ENCODE assay signal across 8 cellular contexts in genomic region chr6:33324139-33324538, GRCh38. TPM values are rescaled to one million over a fixed set of nuclear protein-coding genes. Genes with fewer than 3 reads are reported as not detected.
DNase-seq lines count a peak whose midpoint lies in the region; ATAC-seq, FAIRE-seq and TF ChIP-seq lines count a peak whose summit lies in the region.

No MANE protein-coding gene starts in this region.

- H3K4ac ChIP-seq in IMR-90 (ENCODE audit: low read depth, low read length): no peak overlapping the region

- H3K4me3 ChIP-seq in IMR-90 (ENCODE audit: insufficient read depth, low read depth, low read length): no peak overlapping the region
- peak overlapping the region; percentile 80 for H3K4me3 ChIP-seq in GM12878

- H3K9me3 Mint-ChIP-seq in natural killer cell: no peaks in the 10 kb centered on the region

- peaks cover 6% of the 10 kb centered on the region for H4K20me1 ChIP-seq in IMR-90 (ENCODE audit: insufficient read depth, low read length)
- H4K20me1 ChIP-seq in GM12878 (ENCODE audit: control insufficient read depth, insufficient read depth): 0 out of 2 replicates have a peak, but pooled peaks cover 3% of the 10 kb centered on the region

- in situ Hi-C loops in IMR-90 (cut with MboI; ENCODE audit: low sequenced_read_pairs) (no loop called here), GM12878 (cut with MboI) (no loop called here)

- no peak overlapping the region for H4K91ac ChIP-seq in IMR-90 (ENCODE audit: insufficient read depth, low read depth, low read length)

- SMC1A ChIA-PET in GM12878 (lab: Charles Lee; ENCODE audit: uncharacterized antibody, unreplicated experiment): interaction anchor here (0.6 to 2.0 kb wide), 4 partner anchors 9 to 1136 kb away, joined by 3 to 7 read pairs (median 3); no protein-coding TSS in a partner anchor

- no peak for TF ChIP-seq POLR2A in IMR-90 (IDR thresholded peaks at IDR 0.05; ENCODE audit: low read depth, low read length)
- no peak for TF ChIP-seq POLR2A in GM12878 (IDR thresholded peaks at IDR 0.05; ENCODE audit: low read depth, low read length)

- no peak overlapping the region for H2AK9ac ChIP-seq in IMR-90 (replicated peaks; ENCODE audit: low read depth, low read length, poor library complexity)

- RAD21 ChIA-PET in GM12878 (lab: Charles Lee; ENCODE audit: unreplicated experiment): interaction anchor here (1.1 to 1.2 kb wide), 2 partner anchors 25 to 76 kb away, joined by 3 to 4 read pairs; no protein-coding TSS in a partner anchor

- no peak overlapping the region for H3K56ac ChIP-seq in IMR-90 (ENCODE audit: extremely low read depth, insufficient read depth, low read length)

- dilution Hi-C loops in IMR-90 (cut with HindIII; ENCODE audit: low sequenced_read_pairs, unreplicated experiment): no loop called here

- H3K9ac ChIP-seq in IMR-90 (ENCODE audit: low read depth, low read length): no peak overlapping the region
- peak overlapping the region; percentile 82 for H3K9ac ChIP-seq in GM12878 (ENCODE audit: control insufficient read depth, insufficient read depth, low read length)

- no peak overlapping the region for H2BK5ac ChIP-seq in IMR-90 (ENCODE audit: low read depth, low read length, poor library complexity, severe bottlenecking)

- no peak overlapping the region for H3K14ac ChIP-seq in IMR-90 (replicated peaks; ENCODE audit: low read depth, low read length)

- CTCF ChIA-PET in IMR-90 (lab: Yijun Ruan, JAX): no interaction called here
- CTCF ChIA-PET in GM12878 (lab: Yijun Ruan, JAX): interaction anchor here (1.2 to 1.7 kb wide), 2 partner anchors 67 to 358 kb away, joined by 3 to 7 read pairs; no protein-coding TSS in a partner anchor

- peak overlapping the region; percentile 99 for H3K4me3 Mint-ChIP-seq in natural killer cell

- POLR2A ChIA-PET in IMR-90 (lab: Charles Lee; ENCODE audit: unreplicated experiment) (no interaction called here), GM12878 (lab: Charles Lee) (interaction anchor here (0.6 to 1.5 kb wide), 7 partner anchors 12 to 301 kb away, joined by 3 to 7 read pairs (median 4); partner anchors contain the start of gene CUTA)

- peaks cover 44 to 51% of the 10 kb centered on the region in 2 donors for H3K4me1 Mint-ChIP-seq in natural killer cell

- FAIRE-seq in GM12878 (lab: Jason Lieb, UNC): peak; percentile 49

- H3K4me1 ChIP-seq in IMR-90 (ENCODE audit: control insufficient read depth, insufficient read depth, low read length) (peaks cover 26% of the 10 kb centered on the region), GM12878 (ENCODE audit: control insufficient read depth, insufficient read depth, low read length) (peaks cover 9% of the 10 kb centered on the region)

- H2BK120ac ChIP-seq in IMR-90 (ENCODE audit: low read depth, low read length): no peak overlapping the region

- H3K36me3 ChIP-seq in IMR-90 (ENCODE audit: control insufficient read depth, insufficient read depth, low read length) (peaks cover 19% of the 10 kb centered on the region), GM12878 (ENCODE audit: control insufficient read depth in 2 of 2, insufficient read depth in 2 of 2, low read length in 1 of 2) (peaks cover 7 to 11% of the 10 kb centered on the region in 2 experiments; a peak in 3 of 4 replicates)

- peak overlapping the region; percentile 98 for H3K27ac Mint-ChIP-seq in natural killer cell

- no CpG with 5 or more reads among the region's 7 CpGs for WGBS in IMR-90 (ENCODE audit: extremely low coverage in 2 of 2, insufficient read length in 1 of 2), 2 experiments
- WGBS in GM12878 (ENCODE audit: insufficient coverage, insufficient replicate concordance, low lambda C conversion rate, missing lambda C conversion rate): under 1% methylated on average over 7 of the region's 7 CpGs

- no peak for ATAC-seq in IMR-90 (ENCODE audit: low read depth)
- ATAC-seq in GM12878: no peak
- ATAC-seq in natural killer cell: no peak
- ATAC-seq in GM19467 (IDR thresholded peaks at IDR 0.05; ENCODE audit: unreplicated experiment): no peak

- H4K5ac ChIP-seq in IMR-90 (ENCODE audit: low read depth, low read length): no peak overlapping the region

- TF ChIP-seq CTCF in IMR-90 (conservative IDR thresholded peaks at IDR 0.05; ENCODE audit: low read depth, low read length) (no peak), GM12878 (IDR thresholded peaks at IDR 0.05 in 2 of 3, conservative IDR thresholded peaks at IDR 0.05 in 1 of 3; ENCODE audit: control insufficient read depth in 2 of 3, extremely low read depth in 1 of 3, insufficient read depth in 1 of 3, low read depth in 3 of 3, low read length in 3 of 3) (no peak), natural killer cell (IDR thresholded peaks at IDR 0.05) (no peak)

- peak; percentile 36 for DNase-seq in CD1c-positive myeloid dendritic cell (ENCODE audit: extremely low spot score)
- no peak for DNase-seq in IMR-90
- DNase-seq in GM12878 (ENCODE audit: low read depth, low spot score): no peak
- DNase-seq in natural killer cell: no peak
- DNase-seq in iPS-NIHi7 (ENCODE audit: extremely low spot score): no peak
- DNase-seq in foreskin melanocyte: no peak
- no peak for DNase-seq in kidney glomerular epithelial cell (lab: John Stamatoyannopoulos, UW)

- H3K27me3 ChIP-seq in IMR-90 (ENCODE audit: control insufficient read depth, insufficient read depth, low read length): no peaks in the 10 kb centered on the region
- H3K27me3 ChIP-seq in GM12878 (replicated peaks in 1 of 2; ENCODE audit: control insufficient read depth in 2 of 2, insufficient read depth in 2 of 2, low read length in 1 of 2): no peaks in the 10 kb centered on the region

- H3K9me3 ChIP-seq in IMR-90 (ENCODE audit: control insufficient read depth, insufficient read depth, low read length) (no peaks in the 10 kb centered on the region), GM12878 (replicated peaks; ENCODE audit: control insufficient read depth, insufficient read depth, low read length) (no peaks in the 10 kb centered on the region)

- H3K27ac ChIP-seq in IMR-90 (ENCODE audit: insufficient read depth, low read length) (no peak overlapping the region), GM12878 (ENCODE audit: control insufficient read depth, insufficient read depth) (peak overlapping the region; percentile 83)

- no peak overlapping the region for H2AK5ac ChIP-seq in IMR-90 (ENCODE audit: low read depth, low read length)

- H2BK20ac ChIP-seq in IMR-90 (ENCODE audit: low read depth, low read length): no peak overlapping the region

- H3K27me3 Mint-ChIP-seq in natural killer cell (ENCODE audit: low read depth in 2 of 2): no peaks in the 10 kb centered on the region

- peaks cover 13% of the 10 kb centered on the region for H3K36me3 Mint-ChIP-seq in natural killer cell

- H3K9me1 ChIP-seq in IMR-90 (ENCODE audit: insufficient read depth, low read length): peaks cover 17% of the 10 kb centered on the region

- no peak overlapping the region for H3K18ac ChIP-seq in IMR-90 (ENCODE audit: low read depth, low read length)

- no TSS peak for BruUV-seq in IMR-90 (replicated peaks; lab: Mats Ljungman, UMichigan)
- BruUV-seq in GM12878 (replicated peaks; lab: Mats Ljungman, UMichigan): no TSS peak

- no peak for TF ChIP-seq EP300 in GM12878 (IDR thresholded peaks at IDR 0.05; ENCODE audit: borderline replicate concordance in 1 of 2, control insufficient read depth in 1 of 2, low read depth in 2 of 2, low read length in 2 of 2)

- H3K4me2 ChIP-seq in IMR-90 (ENCODE audit: low read depth, low read length) (0 out of 2 replicates have a peak overlapping the region, but pooled peaks have one; percentile 79), GM12878 (ENCODE audit: control insufficient read depth, insufficient read depth) (peak overlapping the region; percentile 79)

- no peak overlapping the region for H3K23ac ChIP-seq in IMR-90 (ENCODE audit: low read depth, low read length)

- intact Hi-C loops in IMR-90 (cut with micrococcal nuclease): no loop called here
- intact Hi-C loops in GM12878 (cut with micrococcal nuclease; ENCODE audit: unreplicated experiment): no loop called here
- intact Hi-C loops in natural killer cell (cut with micrococcal nuclease): no loop called here

- H2AFZ ChIP-seq in IMR-90 (replicated peaks; ENCODE audit: low read length, poor library complexity) (no peak overlapping the region), GM12878 (ENCODE audit: control insufficient read depth, low read depth, low read length) (peak overlapping the region; percentile 82)

- no peak overlapping the region for H2BK15ac ChIP-seq in IMR-90 (ENCODE audit: low read depth, low read length)

- H3K79me2 ChIP-seq in GM12878 (ENCODE audit: control insufficient read depth, insufficient read depth, low read length): peaks cover 29% of the 10 kb centered on the region

- TF ChIP-seq RAD21 in IMR-90 (IDR thresholded peaks at IDR 0.05; ENCODE audit: low read length): no peak
- TF ChIP-seq RAD21 in GM12878 (IDR thresholded peaks at IDR 0.05; ENCODE audit: insufficient read depth, low read depth, low read length): no peak

- H4K8ac ChIP-seq in IMR-90 (ENCODE audit: low read depth in 2 of 2, low read length in 2 of 2): no peak overlapping the region; a peak in 1 of 4 replicates

- peaks cover 19 to 32% of the 10 kb centered on the region in 2 experiments for H3K79me1 ChIP-seq in IMR-90 (ENCODE audit: low read depth in 1 of 2, low read length in 2 of 2)

RNA-seq across cellular contexts. Expression of gene DAXX, which starts 1.4 kb away (rescaled TPM):
- total RNA-seq in IMR-90 (2012; rRNA removed) (77.8 and 92.2 TPM in 2 replicates), GM12878 (2014; rRNA removed) (57.0 and 65.9 TPM in 2 replicates), GM12878 (2014; rRNA removed; fragmentation: Illumina TruSeq; extraction: Trizol) (43.6 and 49.6 TPM in 2 replicates), GM12878 (2021) (55.8 and 57.6 TPM in 2 replicates), natural killer cell (10 to 100 TPM; 50.7 to 76.7 (median 51.6) TPM)
- polyA plus RNA-seq in IMR-90 (2012; rRNA removed) (75.9 and 87.2 TPM in 2 replicates), GM12878 (2011; rRNA removed) (13.0 and 24.2 TPM in 2 replicates), GM12878 (2014; fragmentation: Illumina TruSeq; extraction: Trizol) (72.6 and 74.4 TPM in 2 replicates), GM12878 (2014; fragmentation: Nextera tagmentation; extraction: Ambion mirVana) (10 to 100 TPM; 30.3 to 56.8 TPM), GM12878 (2014; rRNA removed) (40.2 and 56.0 TPM in 2 replicates), GM12878 (2016; fragmentation: Nextera tagmentation; extraction: Ambion mirVana) (100 to 1,000 TPM in 1 of 2 experiments, 10 to 100 TPM in 1; 83.1 to 100 TPM)
- 43.8 and 49.9 TPM in 2 replicates for polyA plus RNA-seq in IMR-90 (2012; cell fraction: cytosol; rRNA removed)
- 62.3 and 79.7 TPM in 2 replicates for polyA plus RNA-seq in IMR-90 (2012; cell fraction: nucleus; rRNA removed; ENCODE audit: low replicate concordance)
- 19.1 and 32.6 TPM in 2 replicates for total RNA-seq in GM12878 (2013; cell fraction: nucleolus; rRNA removed)
- 27.1 TPM for polyA plus RNA-seq in GM12878 (2011; ENCODE audit: low read depth)
- 20.2 and 23.6 TPM in 2 replicates for polyA plus RNA-seq in GM12878 (2011; cell fraction: cytosol; rRNA removed)
- 67.0 and 76.3 TPM in 2 replicates for polyA plus RNA-seq in GM12878 (2011; cell fraction: nucleus; rRNA removed)
- polyA plus RNA-seq in GM12878 (2012): 46.1 and 71.7 TPM in 2 replicates
- polyA minus RNA-seq in GM12878 (2011; rRNA and poly(A)+ RNA removed): 9.0 and 10.3 TPM in 2 replicates
- 6.8 and 7.2 TPM in 2 replicates for polyA minus RNA-seq in GM12878 (2011; cell fraction: cytosol; rRNA and poly(A)+ RNA removed)
- 21.2 and 31.3 TPM in 2 replicates for polyA minus RNA-seq in GM12878 (2011; cell fraction: nucleus; rRNA and poly(A)+ RNA removed)

RNA-seq across cellular contexts. Expression of gene ZBTB22, which starts 6.6 kb away (rescaled TPM):
- total RNA-seq in IMR-90 (2012; rRNA removed) (5.8 and 6.8 TPM in 2 replicates), GM12878 (2014; rRNA removed) (8.9 and 9.3 TPM in 2 replicates), GM12878 (2014; rRNA removed; fragmentation: Illumina TruSeq; extraction: Trizol) (5.9 and 6.2 TPM in 2 replicates), GM12878 (2021) (9.7 and 12.0 TPM in 2 replicates), natural killer cell (10 to 100 TPM; 20.4 to 34.0 (median 25.9) TPM)
- polyA plus RNA-seq in IMR-90 (2012; rRNA removed) (12.7 and 13.0 TPM in 2 replicates), GM12878 (2011; rRNA removed) (3.2 and 5.1 TPM in 2 replicates), GM12878 (2014; fragmentation: Illumina TruSeq; extraction: Trizol) (3.8 and 4.4 TPM in 2 replicates), GM12878 (2014; fragmentation: Nextera tagmentation; extraction: Ambion mirVana) (under 1 TPM; 0.11 to 0.62 TPM), GM12878 (2014; rRNA removed) (9.8 and 9.9 TPM in 2 replicates), GM12878 (2016; fragmentation: Nextera tagmentation; extraction: Ambion mirVana) (1 to 10 TPM; 4.1 to 4.5 TPM)
- 6.9 and 17.4 TPM in 2 replicates for polyA plus RNA-seq in IMR-90 (2012; cell fraction: cytosol; rRNA removed)
- 10.1 and 18.2 TPM in 2 replicates for polyA plus RNA-seq in IMR-90 (2012; cell fraction: nucleus; rRNA removed; ENCODE audit: low replicate concordance)
- 10.5 and 11.6 TPM in 2 replicates for total RNA-seq in GM12878 (2013; cell fraction: nucleolus; rRNA removed)
- polyA plus RNA-seq in GM12878 (2011; ENCODE audit: low read depth): 3.1 TPM
- polyA plus RNA-seq in GM12878 (2011; cell fraction: cytosol; rRNA removed): 6.4 and 8.8 TPM in 2 replicates
- polyA plus RNA-seq in GM12878 (2011; cell fraction: nucleus; rRNA removed): 10.1 and 12.3 TPM in 2 replicates
- 9.9 and 10.8 TPM in 2 replicates for polyA plus RNA-seq in GM12878 (2012)
- 7.5 and 12.0 TPM in 2 replicates for polyA minus RNA-seq in GM12878 (2011; rRNA and poly(A)+ RNA removed)
- polyA minus RNA-seq in GM12878 (2011; cell fraction: cytosol; rRNA and poly(A)+ RNA removed): 3.1 and 3.7 TPM in 2 replicates
- 5.7 and 6.2 TPM in 2 replicates for polyA minus RNA-seq in GM12878 (2011; cell fraction: nucleus; rRNA and poly(A)+ RNA removed)

RNA-seq across cellular contexts. Expression of gene TAPBP, which starts 10.3 kb away (rescaled TPM):
- 12.5 and 13.1 TPM in 2 replicates for total RNA-seq in IMR-90 (2012; rRNA removed)
- 62.5 and 63.3 TPM in 2 replicates for polyA plus RNA-seq in IMR-90 (2012; rRNA removed)
- polyA plus RNA-seq in IMR-90 (2012; cell fraction: cytosol; rRNA removed): 57.3 and 109 TPM in 2 replicates
- polyA plus RNA-seq in IMR-90 (2012; cell fraction: nucleus; rRNA removed; ENCODE audit: low replicate concordance): 111 and 160 TPM in 2 replicates
- total RNA-seq in GM12878 (2013; cell fraction: nucleolus; rRNA removed): 335 and 353 TPM in 2 replicates
- total RNA-seq in GM12878 (2014; rRNA removed): 107 and 118 TPM in 2 replicates
- total RNA-seq in GM12878 (2014; rRNA removed; fragmentation: Illumina TruSeq; extraction: Trizol): 44.0 and 46.7 TPM in 2 replicates
- 210 and 219 TPM in 2 replicates for total RNA-seq in GM12878 (2021)
- 42.0 TPM for polyA plus RNA-seq in GM12878 (2011; ENCODE audit: low read depth)
- 20.7 and 40.7 TPM in 2 replicates for polyA plus RNA-seq in GM12878 (2011; rRNA removed)
- polyA plus RNA-seq in GM12878 (2011; cell fraction: cytosol; rRNA removed): 47.6 and 47.9 TPM in 2 replicates
- polyA plus RNA-seq in GM12878 (2011; cell fraction: nucleus; rRNA removed): 94.4 and 126 TPM in 2 replicates
- 74.5 and 97.1 TPM in 2 replicates for polyA plus RNA-seq in GM12878 (2012)
- 35.4 and 49.4 TPM in 2 replicates for polyA plus RNA-seq in GM12878 (2014; fragmentation: Illumina TruSeq; extraction: Trizol)
- polyA plus RNA-seq in GM12878 (2014; fragmentation: Nextera tagmentation; extraction: Ambion mirVana): 10 to 100 TPM; 14.6 to 30.0 TPM
- polyA plus RNA-seq in GM12878 (2014; rRNA removed): 108 and 138 TPM in 2 replicates
- 100 to 1,000 TPM; 107 TPM for polyA plus RNA-seq in GM12878 (2016; fragmentation: Nextera tagmentation; extraction: Ambion mirVana)
- polyA minus RNA-seq in GM12878 (2011; rRNA and poly(A)+ RNA removed): 29.7 and 48.2 TPM in 2 replicates
- 72.3 and 73.2 TPM in 2 replicates for polyA minus RNA-seq in GM12878 (2011; cell fraction: cytosol; rRNA and poly(A)+ RNA removed)
- 34.7 and 65.7 TPM in 2 replicates for polyA minus RNA-seq in GM12878 (2011; cell fraction: nucleus; rRNA and poly(A)+ RNA removed)
- 100 to 1,000 TPM; 404 to 457 (median 446) TPM for total RNA-seq in natural killer cell

RNA-seq across cellular contexts. Expression of gene RGL2, which starts 25.4 kb away (rescaled TPM):
- total RNA-seq in IMR-90 (2012; rRNA removed): 4.1 and 4.4 TPM in 2 replicates
- polyA plus RNA-seq in IMR-90 (2012; rRNA removed): 26.9 TPM in 2 replicates
- 15.3 and 19.7 TPM in 2 replicates for polyA plus RNA-seq in IMR-90 (2012; cell fraction: cytosol; rRNA removed)
- polyA plus RNA-seq in IMR-90 (2012; cell fraction: nucleus; rRNA removed; ENCODE audit: low replicate concordance): 198 and 258 TPM in 2 replicates
- total RNA-seq in GM12878 (2013; cell fraction: nucleolus; rRNA removed): 38.8 and 43.0 TPM in 2 replicates
- total RNA-seq in GM12878 (2014; rRNA removed): 7.1 and 7.2 TPM in 2 replicates
- total RNA-seq in GM12878 (2014; rRNA removed; fragmentation: Illumina TruSeq; extraction: Trizol): 5.7 and 6.9 TPM in 2 replicates
- total RNA-seq in GM12878 (2021): 17.8 and 21.2 TPM in 2 replicates
- polyA plus RNA-seq in GM12878 (2011; ENCODE audit: low read depth): 10.6 TPM
- polyA plus RNA-seq in GM12878 (2011; rRNA removed): 11.4 and 15.5 TPM in 2 replicates
- 9.6 and 13.7 TPM in 2 replicates for polyA plus RNA-seq in GM12878 (2011; cell fraction: cytosol; rRNA removed)
- 269 and 282 TPM in 2 replicates for polyA plus RNA-seq in GM12878 (2011; cell fraction: nucleus; rRNA removed)
- polyA plus RNA-seq in GM12878 (2012): 20.2 and 22.4 TPM in 2 replicates
- 5.2 and 9.0 TPM in 2 replicates for polyA plus RNA-seq in GM12878 (2014; fragmentation: Illumina TruSeq; extraction: Trizol)
- 1 to 10 TPM in 1 of 2 experiments, under 1 TPM in 1; 0.84 to 2.7 TPM for polyA plus RNA-seq in GM12878 (2014; fragmentation: Nextera tagmentation; extraction: Ambion mirVana)
- polyA plus RNA-seq in GM12878 (2014; rRNA removed): 14.5 and 18.1 TPM in 2 replicates
- 1 to 10 TPM; 5.2 to 6.5 TPM for polyA plus RNA-seq in GM12878 (2016; fragmentation: Nextera tagmentation; extraction: Ambion mirVana)
- polyA minus RNA-seq in GM12878 (2011; rRNA and poly(A)+ RNA removed): 6.0 and 19.5 TPM in 2 replicates
- polyA minus RNA-seq in GM12878 (2011; cell fraction: cytosol; rRNA and poly(A)+ RNA removed): 4.0 and 4.7 TPM in 2 replicates
- polyA minus RNA-seq in GM12878 (2011; cell fraction: nucleus; rRNA and poly(A)+ RNA removed): 38.9 and 53.4 TPM in 2 replicates
- total RNA-seq in natural killer cell: 10 to 100 TPM; 80.7 to 91.4 (median 84.9) TPM

RNA-seq across cellular contexts. Expression of gene PFDN6, which starts 34.7 kb away (rescaled TPM):
- 24.4 and 41.7 TPM in 2 replicates for total RNA-seq in IMR-90 (2012; rRNA removed)
- 76.5 and 92.1 TPM in 2 replicates for polyA plus RNA-seq in IMR-90 (2012; rRNA removed)
- 14.6 and 24.2 TPM in 2 replicates for polyA plus RNA-seq in IMR-90 (2012; cell fraction: cytosol; rRNA removed)
- polyA plus RNA-seq in IMR-90 (2012; cell fraction: nucleus; rRNA removed; ENCODE audit: low replicate concordance): 12.9 and 43.5 TPM in 2 replicates
- total RNA-seq in GM12878 (2013; cell fraction: nucleolus; rRNA removed): 15.0 and 16.1 TPM in 2 replicates
- total RNA-seq in GM12878 (2014; rRNA removed): 110 and 131 TPM in 2 replicates
- total RNA-seq in GM12878 (2014; rRNA removed; fragmentation: Illumina TruSeq; extraction: Trizol): 134 and 141 TPM in 2 replicates
- 87.8 and 91.8 TPM in 2 replicates for total RNA-seq in GM12878 (2021)
- polyA plus RNA-seq in GM12878 (2011; ENCODE audit: low read depth): 149 TPM
- polyA plus RNA-seq in GM12878 (2011; rRNA removed): 73.4 and 83.5 TPM in 2 replicates
- 37.7 and 46.6 TPM in 2 replicates for polyA plus RNA-seq in GM12878 (2011; cell fraction: cytosol; rRNA removed)
- polyA plus RNA-seq in GM12878 (2011; cell fraction: nucleus; rRNA removed): 53.0 and 60.5 TPM in 2 replicates
- polyA plus RNA-seq in GM12878 (2012): 83.0 and 98.2 TPM in 2 replicates
- 168 and 182 TPM in 2 replicates for polyA plus RNA-seq in GM12878 (2014; fragmentation: Illumina TruSeq; extraction: Trizol)
- polyA plus RNA-seq in GM12878 (2014; fragmentation: Nextera tagmentation; extraction: Ambion mirVana): 1 to 10 TPM; 3.1 to 5.7 TPM
- 164 and 165 TPM in 2 replicates for polyA plus RNA-seq in GM12878 (2014; rRNA removed)
- polyA plus RNA-seq in GM12878 (2016; fragmentation: Nextera tagmentation; extraction: Ambion mirVana): 10 to 100 TPM; 27.7 to 35.7 TPM
- 20.4 and 20.6 TPM in 2 replicates for polyA minus RNA-seq in GM12878 (2011; rRNA and poly(A)+ RNA removed)
- 10.8 and 12.3 TPM in 2 replicates for polyA minus RNA-seq in GM12878 (2011; cell fraction: cytosol; rRNA and poly(A)+ RNA removed)
- polyA minus RNA-seq in GM12878 (2011; cell fraction: nucleus; rRNA and poly(A)+ RNA removed): 25.8 and 32.7 TPM in 2 replicates
- total RNA-seq in natural killer cell: 10 to 100 TPM; 19.2 to 26.5 (median 22.7) TPM
